In genomic region chr14:57390037-57390805, GRCh38 we compare ENCODE assay signal across 8 cellular contexts. TPM values are rescaled to one million over a fixed set of nuclear protein-coding genes. Genes with fewer than 3 reads are reported as not detected.
DNase-seq lines count a peak whose midpoint lies in the region; ATAC-seq and TF ChIP-seq lines count a peak whose summit lies in the region.

Gene NAA30, plus strand, starts transcription at chr14:57390586. Its CDS starts 372 bp downstream, at chr14:57390958.

- peak within 1 kb of the TSS; percentile 60 for H3K4me3 ChIP-seq in fibroblast of pulmonary artery (replicated peaks; ENCODE audit: low read depth, low read length)

- TF ChIP-seq CTCF in RWPE1 (conservative IDR thresholded peaks at IDR 0.05; ENCODE audit: low read depth) (no peak), fibroblast of pulmonary artery (IDR thresholded peaks at IDR 0.05; ENCODE audit: low read length, missing control alignments) (no peak)

- peak within 1 kb of the TSS; percentile 78 for H3K27ac ChIP-seq in RWPE1

- POLR2A ChIA-PET in RWPE1 (lab: Yijun Ruan, JAX; ENCODE audit: low non-redundant PET), result interaction anchor here (0.6 kb wide), 1 partner anchor 609 kb away, joined by 7 read pairs; no protein-coding TSS in a partner anchor

- DNase-seq in EL (peak; percentile 94), GOT3 (lab: John Stamatoyannopoulos, UW) (peak; percentile 15), LHCN-M2 (ENCODE audit: low read depth) (peak; percentile 92), RWPE1 (ENCODE audit: low spot score) (peak; percentile 88), fibroblast of pulmonary artery (ENCODE audit: low read depth) (peak; percentile 95)
- peak; percentile 95 for DNase-seq in natural killer cell treated with Interleukin-12 subunit alpha and Interleukin-12 subunit beta and Interleukin-15 and Interleukin-18, amount 100 ng/mL, for 72 hours (ENCODE audit: low spot score)
- DNase-seq in stimulated activated naive CD4-positive, alpha-beta T cell treated with Interleukin-2 at 50 U/mL for 16 hours (lab: John Stamatoyannopoulos, UW), result peak; percentile 94

- no peaks in the 10 kb centered on the region for H3K9me3 Mint-ChIP-seq in activated T-helper 17 cell treated with anti-CD3 and anti-CD28 coated beads, Interleukin-2, amount 50 U/mL, for 72 hours
- no peaks in the 10 kb centered on the region for H3K9me3 Mint-ChIP-seq in natural killer cell treated with Interleukin-12 subunit alpha and Interleukin-12 subunit beta and Interleukin-15 and Interleukin-18, amount 100 ng/mL, for 72 hours

- peaks cover 11% of the 10 kb centered on the region for H3K4me1 Mint-ChIP-seq in activated T-helper 17 cell treated with anti-CD3 and anti-CD28 coated beads, Interleukin-2, amount 50 U/mL, for 72 hours
- H3K4me1 Mint-ChIP-seq in natural killer cell treated with Interleukin-12 subunit alpha and Interleukin-12 subunit beta and Interleukin-15 and Interleukin-18, amount 100 ng/mL, for 72 hours (ENCODE audit: low read depth in 2 of 2), result peaks cover 19 to 27% of the 10 kb centered on the region in 2 donors

- peaks cover 37% of the 10 kb centered on the region for H3K36me3 Mint-ChIP-seq in activated T-helper 17 cell treated with anti-CD3 and anti-CD28 coated beads, Interleukin-2, amount 50 U/mL, for 72 hours (ENCODE audit: low read depth)
- no peaks in the 10 kb centered on the region for H3K36me3 Mint-ChIP-seq in natural killer cell treated with Interleukin-12 subunit alpha and Interleukin-12 subunit beta and Interleukin-15 and Interleukin-18, amount 100 ng/mL, for 72 hours

- peak within 1 kb of the TSS; percentile 95 for H3K4me3 Mint-ChIP-seq in activated T-helper 17 cell treated with anti-CD3 and anti-CD28 coated beads, Interleukin-2, amount 50 U/mL, for 72 hours
- H3K4me3 Mint-ChIP-seq in natural killer cell treated with Interleukin-12 subunit alpha and Interleukin-12 subunit beta and Interleukin-15 and Interleukin-18, amount 100 ng/mL, for 72 hours, result peak within 1 kb of the TSS; percentile 87

- no peaks in the 10 kb centered on the region for H3K27me3 Mint-ChIP-seq in activated T-helper 17 cell treated with anti-CD3 and anti-CD28 coated beads, Interleukin-2, amount 50 U/mL, for 72 hours
- peaks cover 0 to 9% of the 10 kb centered on the region in 2 donors for H3K27me3 Mint-ChIP-seq in natural killer cell treated with Interleukin-12 subunit alpha and Interleukin-12 subunit beta and Interleukin-15 and Interleukin-18, amount 100 ng/mL, for 72 hours

- CTCF ChIA-PET in RWPE1 (lab: Yijun Ruan, JAX), result interaction anchor here (0.6 kb wide), 1 partner anchor 11 kb away, joined by 3 read pairs; no protein-coding TSS in a partner anchor

- H3K27ac Mint-ChIP-seq in activated T-helper 17 cell treated with anti-CD3 and anti-CD28 coated beads, Interleukin-2, amount 50 U/mL, for 72 hours, result peak within 1 kb of the TSS; percentile 95
- peak within 1 kb of the TSS; percentile 82 to 91 for H3K27ac Mint-ChIP-seq in natural killer cell treated with Interleukin-12 subunit alpha and Interleukin-12 subunit beta and Interleukin-15 and Interleukin-18, amount 100 ng/mL, for 72 hours

- ATAC-seq in activated T-helper 17 cell treated with anti-CD3 and anti-CD28 coated beads, Interleukin-2, amount 50 U/mL, for 72 hours (replicated peaks), result peak; percentile 92
- ATAC-seq in natural killer cell treated with Interleukin-12 subunit alpha and Interleukin-12 subunit beta and Interleukin-15 and Interleukin-18, amount 100 ng/mL, for 72 hours, result peak; percentile 95 to 96

RNA-seq across cellular contexts. Expression of gene NAA30, which starts in this region (rescaled TPM):
- 20.7 and 21.2 TPM in 2 replicates for total RNA-seq in LHCN-M2 (2014; rRNA removed)
- polyA plus RNA-seq in LHCN-M2 (2012), result 6.7 TPM
- 10 to 100 TPM; 12.5 to 20.7 TPM for total RNA-seq in activated T-helper 17 cell treated with anti-CD3 and anti-CD28 coated beads, Interleukin-2, amount 50 U/mL, for 72 hours
- total RNA-seq in natural killer cell treated with Interleukin-12 subunit alpha and Interleukin-12 subunit beta and Interleukin-15 and Interleukin-18, amount 100 ng/mL, for 72 hours, result 10 to 100 TPM; 16.9 to 23.9 TPM

Comparison
In these comparisons a context has a peak if more than half of its experiments do, and no peak if none do; other contexts are left out.
1. Peak in every context shown above with its lines: DNase-seq, ATAC-seq, H3K4me3 ChIP-seq and H3K27ac ChIP-seq.
2. DNase-seq: peak in every context shown above with its lines; median percentile 95 in fibroblast of pulmonary artery; 95 in natural killer cell treated with Interleukin-12 subunit alpha and Interleukin-12 subunit beta and Interleukin-15 and Interleukin-18, amount 100 ng/mL, for 72 hours; 94 in EL; 94 in stimulated activated naive CD4-positive, alpha-beta T cell treated with Interleukin-2 at 50 U/mL for 16 hours; 92 in LHCN-M2; 88 in RWPE1; 15 in GOT3.